In genomic region chrX:107871136-107871535, GRCh38 we compare ENCODE assay signal across 24 cellular contexts.
"Had no signal": no experiment of that assay in that cellular context is flagged by ENCODE, and none has a peak within 500 bp of the region (broad histone marks: within the 10 kb centered on the region; RNA-seq: fewer than 3 reads in every experiment).

No MANE protein-coding gene starts in this region.

- DNase-seq: islet precursor cell; left ventricle myocardium inferior; mesendoderm; midbrain; mucosa of descending colon; naive thymus-derived CD4-positive, alpha-beta T cell; ovary; right lobe of liver; stimulated activated CD4-positive, alpha-beta T cell treated with anti-CD3 and anti-CD28 coated beads, Interleukin-1b, Interleukin-23, amount 100 ng/mL, for 48 hours; stimulated activated CD4-positive, alpha-beta T cell treated with anti-CD3 and anti-CD28 coated beads, Interleukin-2, amount 100 ng/mL, for 48 hours; stimulated activated CD4-positive, alpha-beta T cell treated with anti-CD3 and anti-CD28 coated beads, Interleukin-4, amount 100 ng/mL, for 4 hours; stimulated activated CD8-positive, alpha-beta memory T cell treated with anti-CD3 and anti-CD28 coated beads, Interleukin-4, amount 100 ng/mL, for 48 hours; stimulated activated naive CD4-positive, alpha-beta T cell treated with Interleukin-2 at 50 U/mL for 16 hours; stimulated activated naive CD8-positive, alpha-beta T cell treated with anti-CD3 and anti-CD28 coated beads, Interleukin-15, amount 100 ng/mL, for 72 hours; substantia nigra; transverse colon; upper lobe of left lung had no signal

- H3K9me3 Mint-ChIP-seq: naive thymus-derived CD4-positive, alpha-beta T cell; natural killer cell treated with Interleukin-12 subunit alpha and Interleukin-12 subunit beta and Interleukin-15 and Interleukin-18, amount 100 ng/mL, for 72 hours; stimulated activated memory B cell treated with anti-CD40 and anti-IgM and Interleukin-4, amounts not matched to agents 10 μg/mL and 1 μg/mL and 100 μg/mL, for 72 hours; stimulated activated naive CD8-positive, alpha-beta T cell treated with anti-CD3 and anti-CD28 coated beads, Interleukin-15, amount 100 ng/mL, for 72 hours had no signal

- H3K4me1 Mint-ChIP-seq: stimulated activated memory B cell treated with anti-CD40 and anti-IgM and Interleukin-4, amounts not matched to agents 10 μg/mL and 1 μg/mL and 100 μg/mL, for 72 hours; stimulated activated naive CD8-positive, alpha-beta T cell treated with anti-CD3 and anti-CD28 coated beads, Interleukin-15, amount 100 ng/mL, for 72 hours had no signal

- H3K4me3 Mint-ChIP-seq: naive thymus-derived CD4-positive, alpha-beta T cell; natural killer cell treated with Interleukin-12 subunit alpha and Interleukin-12 subunit beta and Interleukin-15 and Interleukin-18, amount 100 ng/mL, for 72 hours; stimulated activated memory B cell treated with anti-CD40 and anti-IgM and Interleukin-4, amounts not matched to agents 10 μg/mL and 1 μg/mL and 100 μg/mL, for 72 hours; stimulated activated naive CD8-positive, alpha-beta T cell treated with anti-CD3 and anti-CD28 coated beads, Interleukin-15, amount 100 ng/mL, for 72 hours had no signal

- H3K36me3 ChIP-seq: left ventricle myocardium inferior, ovary, right atrium auricular region, right lobe of liver, transverse colon, upper lobe of left lung, vagina had no signal

- ATAC-seq: mucosa of descending colon; naive thymus-derived CD4-positive, alpha-beta T cell; natural killer cell treated with Interleukin-12 subunit alpha and Interleukin-12 subunit beta and Interleukin-15 and Interleukin-18, amount 100 ng/mL, for 72 hours; right lobe of liver; stimulated activated memory B cell treated with anti-CD40 and anti-IgM and Interleukin-4, amounts not matched to agents 10 μg/mL and 1 μg/mL and 100 μg/mL, for 72 hours; stimulated activated naive CD8-positive, alpha-beta T cell treated with anti-CD3 and anti-CD28 coated beads, Interleukin-15, amount 100 ng/mL, for 72 hours had no signal

- H3K27me3 ChIP-seq: ovary, right atrium auricular region, right lobe of liver, transverse colon, upper lobe of left lung, vagina had no signal

- H3K36me3 Mint-ChIP-seq: natural killer cell treated with Interleukin-12 subunit alpha and Interleukin-12 subunit beta and Interleukin-15 and Interleukin-18, amount 100 ng/mL, for 72 hours had no signal

- H3K4me3 ChIP-seq: left ventricle myocardium inferior, lung, mucosa of descending colon, ovary, right atrium auricular region, right lobe of liver, smooth muscle cell, transverse colon, upper lobe of left lung, vagina had no signal

- H3K27ac Mint-ChIP-seq: naive thymus-derived CD4-positive, alpha-beta T cell; natural killer cell treated with Interleukin-12 subunit alpha and Interleukin-12 subunit beta and Interleukin-15 and Interleukin-18, amount 100 ng/mL, for 72 hours; progenitor cell of endocrine pancreas; stimulated activated memory B cell treated with anti-CD40 and anti-IgM and Interleukin-4, amounts not matched to agents 10 μg/mL and 1 μg/mL and 100 μg/mL, for 72 hours; stimulated activated naive CD8-positive, alpha-beta T cell treated with anti-CD3 and anti-CD28 coated beads, Interleukin-15, amount 100 ng/mL, for 72 hours had no signal

- H3K27me3 Mint-ChIP-seq: naive thymus-derived CD4-positive, alpha-beta T cell; progenitor cell of endocrine pancreas; stimulated activated memory B cell treated with anti-CD40 and anti-IgM and Interleukin-4, amounts not matched to agents 10 μg/mL and 1 μg/mL and 100 μg/mL, for 72 hours; stimulated activated naive CD8-positive, alpha-beta T cell treated with anti-CD3 and anti-CD28 coated beads, Interleukin-15, amount 100 ng/mL, for 72 hours had no signal
